1 cellular context compared by ENCODE assay signal in genomic region chr1:144551543-144552424, GRCh38.
TF ChIP-seq lines count a peak whose summit lies in the region.

No MANE protein-coding gene starts in this region.

TF ChIP-seq in HEK293, 187 proteins besides CTCF, POLR2A, EP300 and RAD21 (continued from another document and continues in another):
- TF ChIP-seq HOXA7 (CRISPR knock-in tag; IDR thresholded peaks at IDR 0.05; ENCODE audit: borderline replicate concordance) (no peak), ZNF248 (tag by site-specific recombination; IDR thresholded peaks at IDR 0.05) (no peak), ZNF473 (tag by site-specific recombination; IDR thresholded peaks at IDR 0.05) (no peak), RBAK (tag by site-specific recombination; IDR thresholded peaks at IDR 0.05) (no peak), ZNF623 (tag by site-specific recombination; IDR thresholded peaks at IDR 0.05) (no peak), KLF1 (tag by site-specific recombination; IDR thresholded peaks at IDR 0.05) (peak; percentile 83), ZNF157 (tag by site-specific recombination; IDR thresholded peaks at IDR 0.05) (no peak), GLIS2 (tag by site-specific recombination; IDR thresholded peaks at IDR 0.05) (peak; percentile 95), WT1 (tag by site-specific recombination; IDR thresholded peaks at IDR 0.05) (peak; percentile 68), ZNF768 (tag by site-specific recombination; IDR thresholded peaks at IDR 0.05) (no peak), ZNF37A (tag by site-specific recombination; IDR thresholded peaks at IDR 0.05) (no peak), ZNF175 (tag by site-specific recombination; IDR thresholded peaks at IDR 0.05) (no peak), ZNF341 (tag by site-specific recombination; IDR thresholded peaks at IDR 0.05; ENCODE audit: low read depth) (peak; percentile 93), ZSCAN30 (tag by site-specific recombination; IDR thresholded peaks at IDR 0.05) (peak; percentile 43; the same call in 1 of the 2 replicates), ZNF529 (tag by site-specific recombination; IDR thresholded peaks at IDR 0.05; ENCODE audit: insufficient replicate concordance) (no peak), ZNF626 (tag by site-specific recombination; IDR thresholded peaks at IDR 0.05) (no peak), ZNF610 (tag by site-specific recombination; IDR thresholded peaks at IDR 0.05; ENCODE audit: borderline replicate concordance) (peak; percentile 68; the same call in 1 of the 2 replicates), ZNF600 (tag by site-specific recombination; IDR thresholded peaks at IDR 0.05) (peak; percentile 96), ZNF548 (tag by site-specific recombination; IDR thresholded peaks at IDR 0.05) (no peak), ZNF624 (tag by site-specific recombination; IDR thresholded peaks at IDR 0.05) (0 out of 2 replicates have a peak, but pooled peaks have one; percentile 80), ZNF416 (tag by site-specific recombination; IDR thresholded peaks at IDR 0.05) (no peak), ZNF148 (tag by site-specific recombination; IDR thresholded peaks at IDR 0.05; ENCODE audit: borderline replicate concordance) (no peak), ZNF530 (tag by site-specific recombination; IDR thresholded peaks at IDR 0.05; ENCODE audit: low read depth) (no peak), ZNF138 (tag by site-specific recombination; IDR thresholded peaks at IDR 0.05; ENCODE audit: borderline replicate concordance) (no peak), ZNF302 (tag by site-specific recombination; IDR thresholded peaks at IDR 0.05; ENCODE audit: low read depth) (no peak), ZBTB26 (tag by site-specific recombination; optimal IDR thresholded peaks at IDR 0.05) (peak; percentile 89), ZNF280D (tag by site-specific recombination; IDR thresholded peaks at IDR 0.05) (no peak), FEZF1 (tag by site-specific recombination; IDR thresholded peaks at IDR 0.05) (peak; percentile 93), REPIN1 (tag by site-specific recombination; IDR thresholded peaks at IDR 0.05; ENCODE audit: low read depth) (peak; percentile 95), ZNF654 (tag by site-specific recombination; IDR thresholded peaks at IDR 0.05; ENCODE audit: low read depth) (no peak), SETDB1 (IDR thresholded peaks at IDR 0.05; ENCODE audit: insufficient read length, low read length) (peak; percentile 36), PRDM6 (tag by site-specific recombination; IDR thresholded peaks at IDR 0.05) (peak; percentile 99)
- TF ChIP-seq, protein P1, sequence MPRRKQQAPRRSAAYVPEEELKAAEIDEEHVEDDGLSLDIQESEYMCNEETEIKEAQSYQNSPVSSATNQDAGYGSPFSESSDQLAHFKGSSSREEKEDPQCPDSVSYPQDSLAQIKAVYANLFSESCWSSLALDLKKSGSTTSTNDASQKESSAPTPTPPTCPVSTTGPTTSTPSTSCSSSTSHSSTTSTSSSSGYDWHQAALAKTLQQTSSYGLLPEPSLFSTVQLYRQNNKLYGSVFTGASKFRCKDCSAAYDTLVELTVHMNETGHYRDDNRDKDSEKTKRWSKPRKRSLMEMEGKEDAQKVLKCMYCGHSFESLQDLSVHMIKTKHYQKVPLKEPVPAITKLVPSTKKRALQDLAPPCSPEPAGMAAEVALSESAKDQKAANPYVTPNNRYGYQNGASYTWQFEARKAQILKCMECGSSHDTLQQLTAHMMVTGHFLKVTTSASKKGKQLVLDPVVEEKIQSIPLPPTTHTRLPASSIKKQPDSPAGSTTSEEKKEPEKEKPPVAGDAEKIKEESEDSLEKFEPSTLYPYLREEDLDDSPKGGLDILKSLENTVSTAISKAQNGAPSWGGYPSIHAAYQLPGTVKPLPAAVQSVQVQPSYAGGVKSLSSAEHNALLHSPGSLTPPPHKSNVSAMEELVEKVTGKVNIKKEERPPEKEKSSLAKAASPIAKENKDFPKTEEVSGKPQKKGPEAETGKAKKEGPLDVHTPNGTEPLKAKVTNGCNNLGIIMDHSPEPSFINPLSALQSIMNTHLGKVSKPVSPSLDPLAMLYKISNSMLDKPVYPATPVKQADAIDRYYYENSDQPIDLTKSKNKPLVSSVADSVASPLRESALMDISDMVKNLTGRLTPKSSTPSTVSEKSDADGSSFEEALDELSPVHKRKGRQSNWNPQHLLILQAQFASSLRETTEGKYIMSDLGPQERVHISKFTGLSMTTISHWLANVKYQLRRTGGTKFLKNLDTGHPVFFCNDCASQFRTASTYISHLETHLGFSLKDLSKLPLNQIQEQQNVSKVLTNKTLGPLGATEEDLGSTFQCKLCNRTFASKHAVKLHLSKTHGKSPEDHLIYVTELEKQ (tag by site-specific recombination; IDR thresholded peaks at IDR 0.05; ENCODE audit: borderline replicate concordance), result peak; percentile 75
- TF ChIP-seq, protein P2, sequence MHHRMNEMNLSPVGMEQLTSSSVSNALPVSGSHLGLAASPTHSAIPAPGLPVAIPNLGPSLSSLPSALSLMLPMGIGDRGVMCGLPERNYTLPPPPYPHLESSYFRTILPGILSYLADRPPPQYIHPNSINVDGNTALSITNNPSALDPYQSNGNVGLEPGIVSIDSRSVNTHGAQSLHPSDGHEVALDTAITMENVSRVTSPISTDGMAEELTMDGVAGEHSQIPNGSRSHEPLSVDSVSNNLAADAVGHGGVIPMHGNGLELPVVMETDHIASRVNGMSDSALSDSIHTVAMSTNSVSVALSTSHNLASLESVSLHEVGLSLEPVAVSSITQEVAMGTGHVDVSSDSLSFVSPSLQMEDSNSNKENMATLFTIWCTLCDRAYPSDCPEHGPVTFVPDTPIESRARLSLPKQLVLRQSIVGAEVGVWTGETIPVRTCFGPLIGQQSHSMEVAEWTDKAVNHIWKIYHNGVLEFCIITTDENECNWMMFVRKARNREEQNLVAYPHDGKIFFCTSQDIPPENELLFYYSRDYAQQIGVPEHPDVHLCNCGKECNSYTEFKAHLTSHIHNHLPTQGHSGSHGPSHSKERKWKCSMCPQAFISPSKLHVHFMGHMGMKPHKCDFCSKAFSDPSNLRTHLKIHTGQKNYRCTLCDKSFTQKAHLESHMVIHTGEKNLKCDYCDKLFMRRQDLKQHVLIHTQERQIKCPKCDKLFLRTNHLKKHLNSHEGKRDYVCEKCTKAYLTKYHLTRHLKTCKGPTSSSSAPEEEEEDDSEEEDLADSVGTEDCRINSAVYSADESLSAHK (tag by site-specific recombination; IDR thresholded peaks at IDR 0.05), result peak; percentile 70
- TF ChIP-seq, protein P3, sequence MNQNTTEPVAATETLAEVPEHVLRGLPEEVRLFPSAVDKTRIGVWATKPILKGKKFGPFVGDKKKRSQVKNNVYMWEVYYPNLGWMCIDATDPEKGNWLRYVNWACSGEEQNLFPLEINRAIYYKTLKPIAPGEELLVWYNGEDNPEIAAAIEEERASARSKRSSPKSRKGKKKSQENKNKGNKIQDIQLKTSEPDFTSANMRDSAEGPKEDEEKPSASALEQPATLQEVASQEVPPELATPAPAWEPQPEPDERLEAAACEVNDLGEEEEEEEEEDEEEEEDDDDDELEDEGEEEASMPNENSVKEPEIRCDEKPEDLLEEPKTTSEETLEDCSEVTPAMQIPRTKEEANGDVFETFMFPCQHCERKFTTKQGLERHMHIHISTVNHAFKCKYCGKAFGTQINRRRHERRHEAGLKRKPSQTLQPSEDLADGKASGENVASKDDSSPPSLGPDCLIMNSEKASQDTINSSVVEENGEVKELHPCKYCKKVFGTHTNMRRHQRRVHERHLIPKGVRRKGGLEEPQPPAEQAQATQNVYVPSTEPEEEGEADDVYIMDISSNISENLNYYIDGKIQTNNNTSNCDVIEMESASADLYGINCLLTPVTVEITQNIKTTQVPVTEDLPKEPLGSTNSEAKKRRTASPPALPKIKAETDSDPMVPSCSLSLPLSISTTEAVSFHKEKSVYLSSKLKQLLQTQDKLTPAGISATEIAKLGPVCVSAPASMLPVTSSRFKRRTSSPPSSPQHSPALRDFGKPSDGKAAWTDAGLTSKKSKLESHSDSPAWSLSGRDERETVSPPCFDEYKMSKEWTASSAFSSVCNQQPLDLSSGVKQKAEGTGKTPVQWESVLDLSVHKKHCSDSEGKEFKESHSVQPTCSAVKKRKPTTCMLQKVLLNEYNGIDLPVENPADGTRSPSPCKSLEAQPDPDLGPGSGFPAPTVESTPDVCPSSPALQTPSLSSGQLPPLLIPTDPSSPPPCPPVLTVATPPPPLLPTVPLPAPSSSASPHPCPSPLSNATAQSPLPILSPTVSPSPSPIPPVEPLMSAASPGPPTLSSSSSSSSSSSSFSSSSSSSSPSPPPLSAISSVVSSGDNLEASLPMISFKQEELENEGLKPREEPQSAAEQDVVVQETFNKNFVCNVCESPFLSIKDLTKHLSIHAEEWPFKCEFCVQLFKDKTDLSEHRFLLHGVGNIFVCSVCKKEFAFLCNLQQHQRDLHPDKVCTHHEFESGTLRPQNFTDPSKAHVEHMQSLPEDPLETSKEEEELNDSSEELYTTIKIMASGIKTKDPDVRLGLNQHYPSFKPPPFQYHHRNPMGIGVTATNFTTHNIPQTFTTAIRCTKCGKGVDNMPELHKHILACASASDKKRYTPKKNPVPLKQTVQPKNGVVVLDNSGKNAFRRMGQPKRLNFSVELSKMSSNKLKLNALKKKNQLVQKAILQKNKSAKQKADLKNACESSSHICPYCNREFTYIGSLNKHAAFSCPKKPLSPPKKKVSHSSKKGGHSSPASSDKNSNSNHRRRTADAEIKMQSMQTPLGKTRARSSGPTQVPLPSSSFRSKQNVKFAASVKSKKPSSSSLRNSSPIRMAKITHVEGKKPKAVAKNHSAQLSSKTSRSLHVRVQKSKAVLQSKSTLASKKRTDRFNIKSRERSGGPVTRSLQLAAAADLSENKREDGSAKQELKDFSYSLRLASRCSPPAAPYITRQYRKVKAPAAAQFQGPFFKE (tag by site-specific recombination; IDR thresholded peaks at IDR 0.05; ENCODE audit: borderline replicate concordance), result no peak
- TF ChIP-seq, protein P4, sequence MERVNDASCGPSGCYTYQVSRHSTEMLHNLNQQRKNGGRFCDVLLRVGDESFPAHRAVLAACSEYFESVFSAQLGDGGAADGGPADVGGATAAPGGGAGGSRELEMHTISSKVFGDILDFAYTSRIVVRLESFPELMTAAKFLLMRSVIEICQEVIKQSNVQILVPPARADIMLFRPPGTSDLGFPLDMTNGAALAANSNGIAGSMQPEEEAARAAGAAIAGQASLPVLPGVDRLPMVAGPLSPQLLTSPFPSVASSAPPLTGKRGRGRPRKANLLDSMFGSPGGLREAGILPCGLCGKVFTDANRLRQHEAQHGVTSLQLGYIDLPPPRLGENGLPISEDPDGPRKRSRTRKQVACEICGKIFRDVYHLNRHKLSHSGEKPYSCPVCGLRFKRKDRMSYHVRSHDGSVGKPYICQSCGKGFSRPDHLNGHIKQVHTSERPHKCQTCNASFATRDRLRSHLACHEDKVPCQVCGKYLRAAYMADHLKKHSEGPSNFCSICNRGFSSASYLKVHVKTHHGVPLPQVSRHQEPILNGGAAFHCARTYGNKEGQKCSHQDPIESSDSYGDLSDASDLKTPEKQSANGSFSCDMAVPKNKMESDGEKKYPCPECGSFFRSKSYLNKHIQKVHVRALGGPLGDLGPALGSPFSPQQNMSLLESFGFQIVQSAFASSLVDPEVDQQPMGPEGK (tag by site-specific recombination; IDR thresholded peaks at IDR 0.05), result peak; percentile 91
